In the genomic region with DNA sequence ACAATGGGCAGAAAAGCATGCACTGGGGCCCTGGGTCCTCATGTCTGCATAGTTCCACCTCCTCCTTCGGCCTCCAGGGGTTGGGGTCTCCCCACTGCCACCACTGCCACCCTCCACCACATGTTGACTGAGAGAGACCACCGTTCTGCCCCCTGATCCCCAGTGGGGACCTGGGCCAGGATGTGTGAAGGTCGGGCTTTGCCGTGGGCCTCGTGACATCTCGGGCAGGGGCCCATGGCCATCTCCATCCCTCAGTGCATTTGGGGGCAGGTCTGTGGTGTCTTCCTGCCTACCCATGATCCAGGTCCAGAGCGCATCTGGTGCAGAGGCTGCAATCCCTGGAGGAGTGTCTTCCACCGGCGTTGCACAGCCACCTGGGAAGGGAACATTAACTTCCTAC, we compare ENCODE assay signal across 31 cellular contexts.
"Had no signal": no experiment of that assay in that cellular context is flagged by ENCODE, and none has a peak within 500 bp of the region (broad histone marks: within the 10 kb centered on the region; RNA-seq: fewer than 3 reads in every experiment).

No MANE protein-coding gene starts in this region.

- H3K36me3 Mint-ChIP-seq: naive thymus-derived CD8-positive, alpha-beta T cell; natural killer cell treated with Interleukin-12 subunit alpha and Interleukin-12 subunit beta and Interleukin-15 and Interleukin-18, amount 100 ng/mL, for 72 hours; stimulated activated memory B cell treated with anti-CD40 and anti-IgM and Interleukin-4, amounts not matched to agents 10 μg/mL and 1 μg/mL and 100 μg/mL, for 72 hours; type B pancreatic cell had no signal

- ATAC-seq: naive thymus-derived CD8-positive, alpha-beta T cell; psoas muscle; right cardiac atrium; right lobe of liver; stimulated activated memory B cell treated with anti-CD40 and anti-IgM and Interleukin-4, amounts not matched to agents 10 μg/mL and 1 μg/mL and 100 μg/mL, for 72 hours; stimulated activated naive CD8-positive, alpha-beta T cell treated with anti-CD3 and anti-CD28 coated beads, Interleukin-15, amount 100 ng/mL, for 72 hours; upper lobe of right lung had no signal

- DNase-seq: naive thymus-derived CD8-positive, alpha-beta T cell; nephron progenitor cell; occipital lobe; ovary; posterior cingulate gyrus; psoas muscle; right cardiac atrium; right lobe of liver; sigmoid colon; small intestine; stimulated activated CD4-positive, alpha-beta T cell treated with anti-CD3 and anti-CD28 coated beads, Interleukin-12 subunit alpha, Interleukin-12 subunit beta, amount 100 ng/mL, for 4 hours; stimulated activated CD4-positive, alpha-beta T cell treated with anti-CD3 and anti-CD28 coated beads, Interleukin-1b, Interleukin-23, amount 100 ng/mL, for 48 hours; stimulated activated CD4-positive, alpha-beta T cell treated with anti-CD3 and anti-CD28 coated beads, Interleukin-4, amount 100 ng/mL, for 1 hour; stimulated activated CD4-positive, alpha-beta T cell treated with anti-CD3 and anti-CD28 coated beads, Interleukin-4, amount 100 ng/mL, for 4 hours; stimulated activated CD8-positive, alpha-beta memory T cell treated with anti-CD3 and anti-CD28 coated beads, Interleukin-4, amount 100 ng/mL, for 48 hours; stimulated activated naive CD4-positive, alpha-beta T cell; stimulated activated naive CD8-positive, alpha-beta T cell treated with anti-CD3 and anti-CD28 coated beads, Interleukin-15, amount 100 ng/mL, for 72 hours; stimulated activated naive CD8-positive, alpha-beta T cell treated with anti-CD3 and anti-CD28 coated beads, Interleukin-15, Interleukin-2, amounts not matched to agents 100 U/mL and 50 U/mL, for 24 hours; substantia nigra; testis; tibial artery; transverse colon; upper lobe of right lung had no signal

- H3K4me3 ChIP-seq: ovary, psoas muscle, right lobe of liver, sigmoid colon, suprapubic skin, testis, tibial artery, transverse colon, upper lobe of right lung, vagina had no signal

- H3K4me1 ChIP-seq: parathyroid adenoma, right lobe of liver, suprapubic skin, testis, tibial artery, transverse colon, upper lobe of right lung, vagina had no signal

- H3K27me3 Mint-ChIP-seq: stimulated activated memory B cell treated with anti-CD40 and anti-IgM and Interleukin-4, amounts not matched to agents 10 μg/mL and 1 μg/mL and 100 μg/mL, for 72 hours; stimulated activated naive CD8-positive, alpha-beta T cell treated with anti-CD3 and anti-CD28 coated beads, Interleukin-15, amount 100 ng/mL, for 72 hours had no signal

- H3K9me3 Mint-ChIP-seq: natural killer cell treated with Interleukin-12 subunit alpha and Interleukin-12 subunit beta and Interleukin-15 and Interleukin-18, amount 100 ng/mL, for 72 hours; nephron progenitor cell; neural crest cell; stimulated activated memory B cell treated with anti-CD40 and anti-IgM and Interleukin-4, amounts not matched to agents 10 μg/mL and 1 μg/mL and 100 μg/mL, for 72 hours; stimulated activated naive CD8-positive, alpha-beta T cell treated with anti-CD3 and anti-CD28 coated beads, Interleukin-15, amount 100 ng/mL, for 72 hours had no signal

- H3K4me3 Mint-ChIP-seq: naive thymus-derived CD8-positive, alpha-beta T cell; natural killer cell treated with Interleukin-12 subunit alpha and Interleukin-12 subunit beta and Interleukin-15 and Interleukin-18, amount 100 ng/mL, for 72 hours; nephron progenitor cell; neural crest cell; stimulated activated memory B cell treated with anti-CD40 and anti-IgM and Interleukin-4, amounts not matched to agents 10 μg/mL and 1 μg/mL and 100 μg/mL, for 72 hours; stimulated activated naive CD8-positive, alpha-beta T cell treated with anti-CD3 and anti-CD28 coated beads, Interleukin-15, amount 100 ng/mL, for 72 hours; type B pancreatic cell had no signal

- H3K36me3 ChIP-seq: ovary, right lobe of liver, sigmoid colon, suprapubic skin, tibial artery, transverse colon, upper lobe of right lung, vagina had no signal

- H3K9me3 ChIP-seq: ovary, psoas muscle, right lobe of liver, sigmoid colon, suprapubic skin, testis, tibial artery, transverse colon, upper lobe of right lung, vagina had no signal

- H3K27me3 ChIP-seq: ovary, right lobe of liver, sigmoid colon, suprapubic skin, testis, tibial artery, transverse colon, upper lobe of right lung, vagina had no signal

- H3K27ac ChIP-seq: ovary, parathyroid adenoma, psoas muscle, right lobe of liver, sigmoid colon, suprapubic skin, testis, tibial artery, transverse colon, upper lobe of right lung, vagina had no signal

- H3K27ac Mint-ChIP-seq: naive thymus-derived CD8-positive, alpha-beta T cell; natural killer cell treated with Interleukin-12 subunit alpha and Interleukin-12 subunit beta and Interleukin-15 and Interleukin-18, amount 100 ng/mL, for 72 hours; nephron progenitor cell; progenitor cell of endocrine pancreas; stimulated activated memory B cell treated with anti-CD40 and anti-IgM and Interleukin-4, amounts not matched to agents 10 μg/mL and 1 μg/mL and 100 μg/mL, for 72 hours; type B pancreatic cell had no signal

- H3K4me1 Mint-ChIP-seq: naive thymus-derived CD8-positive, alpha-beta T cell; stimulated activated memory B cell treated with anti-CD40 and anti-IgM and Interleukin-4, amounts not matched to agents 10 μg/mL and 1 μg/mL and 100 μg/mL, for 72 hours; stimulated activated naive CD8-positive, alpha-beta T cell treated with anti-CD3 and anti-CD28 coated beads, Interleukin-15, amount 100 ng/mL, for 72 hours had no signal
